Comparison of ENCODE assay signal across 16 cellular contexts in the genomic region with DNA sequence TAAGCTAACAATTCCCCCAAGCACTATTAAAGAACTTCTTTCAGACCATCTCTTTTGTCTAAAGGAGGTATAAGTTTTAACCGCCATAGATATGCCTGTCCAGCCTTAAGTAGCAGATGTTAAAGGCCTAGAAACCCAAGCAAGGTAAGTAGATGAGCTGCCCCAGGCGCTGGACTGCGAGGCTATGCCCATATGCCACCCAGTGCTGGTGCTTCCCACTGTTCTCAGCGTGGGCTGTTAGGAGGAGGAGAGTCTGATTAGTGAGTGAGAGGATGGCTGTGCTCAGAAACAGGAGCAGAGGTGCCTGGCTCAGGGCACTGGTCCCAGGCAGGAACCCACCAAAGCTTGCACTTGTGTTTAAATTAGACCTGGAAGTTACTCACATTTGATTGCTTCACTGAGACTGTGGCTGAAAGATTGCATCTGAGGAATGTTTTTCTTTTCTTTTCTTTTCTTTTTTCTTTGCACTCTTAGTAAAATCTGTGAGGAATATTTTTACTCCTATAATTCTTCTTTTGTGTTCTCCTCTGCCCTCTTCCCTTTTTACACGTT. TPM values are rescaled to one million over a fixed set of nuclear protein-coding genes. Genes with fewer than 3 reads are reported as not detected.
DNase-seq lines count a peak whose midpoint lies in the region; ATAC-seq and TF ChIP-seq lines count a peak whose summit lies in the region.
"Had no signal": no experiment of that assay in that cellular context is flagged by ENCODE, and none has a peak within 500 bp of the region (broad histone marks: within the 10 kb centered on the region; RNA-seq: fewer than 3 reads in every experiment).

No MANE protein-coding gene starts in this region.

- intact Hi-C loops in gastrocnemius medialis (cut with DNase I; ENCODE audit: low total_unique reads), result no loop called here

- no peak overlapping the region for H3K27ac ChIP-seq in fibroblast of lung (ENCODE audit: insufficient read depth, low read length)
- peak overlapping the region; percentile 27 to 79 (median 68) for H3K27ac ChIP-seq in gastrocnemius medialis

- peak overlapping the region; percentile 4 for H3K27ac Mint-ChIP-seq in activated CD8-positive, alpha-beta memory T cell treated with anti-CD3 and anti-CD28 coated beads, Interleukin-2, amount 10 ng/mL, durations not matched to agents 7 days and 5 days
- peak overlapping the region; percentile 81 for H3K27ac Mint-ChIP-seq in T-helper 17 cell

- peaks cover 36% of the 10 kb centered on the region for H3K4me1 Mint-ChIP-seq in activated CD8-positive, alpha-beta memory T cell treated with anti-CD3 and anti-CD28 coated beads, Interleukin-2, amount 10 ng/mL, durations not matched to agents 7 days and 5 days
- H3K4me1 Mint-ChIP-seq in T-helper 17 cell, result peaks cover 14% of the 10 kb centered on the region

- peaks cover 8% of the 10 kb centered on the region for H3K4me1 ChIP-seq in fibroblast of lung (ENCODE audit: control insufficient read depth, extremely low read depth, insufficient read depth, low read length)
- H3K4me1 ChIP-seq in gastrocnemius medialis, result peaks cover 36 to 43% of the 10 kb centered on the region in 2 donors

- TF ChIP-seq CTCF in fibroblast of lung (conservative IDR thresholded peaks at IDR 0.05 in 1 of 2, IDR thresholded peaks at IDR 0.05 in 1 of 2; ENCODE audit: low read depth in 1 of 2, low read length in 2 of 2), result no peak
- no peak for TF ChIP-seq CTCF in gastrocnemius medialis (IDR thresholded peaks at IDR 0.05 in 4 of 5, conservative IDR thresholded peaks at IDR 0.05 in 1 of 5)

- in situ Hi-C loops in gastrocnemius medialis (cut with MboI; ENCODE audit: low sequenced_read_pairs in 4 of 4), result no loop called here

- no peaks in the 10 kb centered on the region for H3K27me3 ChIP-seq in fibroblast of lung (ENCODE audit: control insufficient read depth, insufficient read depth, low read length)
- no peaks in the 10 kb centered on the region for H3K27me3 ChIP-seq in gastrocnemius medialis

- H3K4me3 ChIP-seq in fibroblast of lung (replicated peaks in 1 of 4; ENCODE audit: control extremely low read depth in 1 of 4, insufficient read depth in 1 of 4, low read depth in 3 of 4, low read length in 4 of 4) (no peak overlapping the region), gastrocnemius medialis (no peak overlapping the region)

- ATAC-seq in activated CD8-positive, alpha-beta memory T cell treated with anti-CD3 and anti-CD28 coated beads, Interleukin-2, amount 10 ng/mL, durations not matched to agents 7 days and 5 days, result no peak
- ATAC-seq in T-helper 17 cell (no peak), gastrocnemius medialis (peak in 1 of 2 donors; percentile 53), HG02973 (IDR thresholded peaks at IDR 0.05; ENCODE audit: unreplicated experiment) (no peak)

- H3K9me3 Mint-ChIP-seq in activated CD8-positive, alpha-beta memory T cell treated with anti-CD3 and anti-CD28 coated beads, Interleukin-2, amount 10 ng/mL, durations not matched to agents 7 days and 5 days (ENCODE audit: low read depth), result no peaks in the 10 kb centered on the region

- H3K9me3 ChIP-seq in T-helper 17 cell (ENCODE audit: control insufficient read depth, low read length, poor library complexity, severe bottlenecking) (no peaks in the 10 kb centered on the region), fibroblast of lung (ENCODE audit: control insufficient read depth, insufficient read depth, low read depth, low read length) (no peaks in the 10 kb centered on the region), gastrocnemius medialis (no peaks in the 10 kb centered on the region)

- peaks cover 48% of the 10 kb centered on the region for H3K36me3 Mint-ChIP-seq in activated CD8-positive, alpha-beta memory T cell treated with anti-CD3 and anti-CD28 coated beads, Interleukin-2, amount 10 ng/mL, durations not matched to agents 7 days and 5 days
- peaks cover 10% of the 10 kb centered on the region for H3K36me3 Mint-ChIP-seq in T-helper 17 cell (ENCODE audit: low read depth)

- H3K27me3 Mint-ChIP-seq in activated CD8-positive, alpha-beta memory T cell treated with anti-CD3 and anti-CD28 coated beads, Interleukin-2, amount 10 ng/mL, durations not matched to agents 7 days and 5 days, result no peaks in the 10 kb centered on the region
- no peaks in the 10 kb centered on the region for H3K27me3 Mint-ChIP-seq in T-helper 17 cell

- no peaks in the 10 kb centered on the region for H4K20me1 ChIP-seq in fibroblast of lung (ENCODE audit: control insufficient read depth, extremely low read depth, insufficient read depth, low read length)

- no peak for DNase-seq in activated CD8-positive, alpha-beta memory T cell treated with anti-CD3 and anti-CD28 coated beads, Interleukin-2, amount 10 ng/mL, durations not matched to agents 7 days and 5 days
- no peak for DNase-seq in activated CD8-positive, alpha-beta memory T cell treated with anti-CD3 and anti-CD28 coated beads, Interleukin-2, amount 50 U/mL, for 48 hours
- no peak for DNase-seq in T-helper 17 cell
- peak; percentile 29 to 30 for DNase-seq in fibroblast of lung (ENCODE audit: low read depth in 2 of 2)
- DNase-seq in gastrocnemius medialis, result no peak
- no peak for DNase-seq in DMS53 (lab: John Stamatoyannopoulos, UW)
- no peak for DNase-seq in stimulated activated CD4-positive, alpha-beta T cell treated with anti-CD3 and anti-CD28 coated beads, Interleukin-15, amount 100 ng/mL, for 24 hours
- DNase-seq: DMS79 treated with DMSO at 0.1 percent for 48 hours; effector CD4-positive, alpha-beta T cell; NCI-H1417; NCI-H446 treated with DMSO at 0.1 percent for 48 hours; occipital lobe; stimulated activated CD4-positive, alpha-beta T cell treated with anti-CD3 and anti-CD28 coated beads, Interleukin-12 subunit alpha, Interleukin-12 subunit beta, amount 100 ng/mL, for 4 hours had no signal

- no peak overlapping the region for H3K4me2 ChIP-seq in fibroblast of lung (ENCODE audit: extremely low read depth, insufficient read depth, low read length)

- no peak overlapping the region for H3K9ac ChIP-seq in fibroblast of lung (ENCODE audit: insufficient read depth, low read length)

- TF ChIP-seq POLR2A in gastrocnemius medialis (IDR thresholded peaks at IDR 0.05), result no peak

- CTCF ChIA-PET in activated CD8-positive, alpha-beta memory T cell treated with anti-CD3 and anti-CD28 coated beads, Interleukin-2, amount 10 ng/mL, durations not matched to agents 7 days and 5 days (lab: Charles Lee), result interaction anchor here (1.2 kb wide), 1 partner anchor 28 kb away, joined by 4 read pairs; no protein-coding TSS in a partner anchor

- no peaks in the 10 kb centered on the region for H3K79me2 ChIP-seq in fibroblast of lung (ENCODE audit: control insufficient read depth, insufficient read depth, low read length)

- H2AFZ ChIP-seq in fibroblast of lung (ENCODE audit: low read length), result no peak overlapping the region

- no peak overlapping the region for H3K4me3 Mint-ChIP-seq in activated CD8-positive, alpha-beta memory T cell treated with anti-CD3 and anti-CD28 coated beads, Interleukin-2, amount 10 ng/mL, durations not matched to agents 7 days and 5 days
- H3K4me3 Mint-ChIP-seq in T-helper 17 cell, result no peak overlapping the region

- H3K36me3 ChIP-seq in fibroblast of lung (ENCODE audit: control insufficient read depth, insufficient read depth, low read length), result peaks cover 9% of the 10 kb centered on the region
- H3K36me3 ChIP-seq in gastrocnemius medialis, result peaks cover 0 to 59% of the 10 kb centered on the region in 2 donors

RNA-seq across cellular contexts. Expression of a gene that starts 32.2 kb away (rescaled TPM):
- under 1 TPM in 1 of 2 experiments, not detected in 1; 0.07 TPM for total RNA-seq in activated CD8-positive, alpha-beta memory T cell treated with anti-CD3 and anti-CD28 coated beads, Interleukin-2, amount 10 ng/mL, durations not matched to agents 7 days and 5 days
- total RNA-seq in T-helper 17 cell (not detected), fibroblast of lung (5.1 and 8.6 TPM in 2 replicates), gastrocnemius medialis (1 to 10 TPM in 2 of 4 donors, under 1 TPM in 2; 0.16 to 3.8 (median 1.8) TPM)
- 4.0 and 6.3 TPM in 2 replicates for polyA plus RNA-seq in fibroblast of lung
- polyA plus RNA-seq in fibroblast of lung (2012), result 3.0 and 4.4 TPM in 2 replicates
- polyA minus RNA-seq in fibroblast of lung (ENCODE audit: low replicate concordance), result 8.0 and 10.1 TPM in 2 replicates
- total RNA-seq: astrocyte; T-helper 2 cell treated with Interferon-gamma antibody and Interleukin-4, amounts not matched to agents 100 ng/mL and 5 ng/mL, for 36 hours had no signal

RNA-seq across cellular contexts. Expression of a gene that starts 55.7 kb away (rescaled TPM):
- 10 to 100 TPM; 29.8 to 35.5 TPM for total RNA-seq in activated CD8-positive, alpha-beta memory T cell treated with anti-CD3 and anti-CD28 coated beads, Interleukin-2, amount 10 ng/mL, durations not matched to agents 7 days and 5 days
- total RNA-seq in T-helper 17 cell (10 to 100 TPM; 71.5 to 73.2 TPM), fibroblast of lung (50.0 and 50.6 TPM in 2 replicates), gastrocnemius medialis (10 to 100 TPM; 33.2 to 61.8 (median 45.1) TPM)
- polyA plus RNA-seq in fibroblast of lung, result 18.2 and 18.7 TPM in 2 replicates
- polyA plus RNA-seq in fibroblast of lung (2012), result 22.5 and 25.1 TPM in 2 replicates
- polyA minus RNA-seq in fibroblast of lung (ENCODE audit: low replicate concordance), result 19.8 and 31.7 TPM in 2 replicates

Comparison
In these comparisons a context has a peak if more than half of its experiments do, and no peak if none do; other contexts are left out.
1. DNase-seq: peak in fibroblast of lung (2 of 2); none in activated CD8-positive, alpha-beta memory T cell treated with anti-CD3 and anti-CD28 coated beads, Interleukin-2, amount 10 ng/mL, durations not matched to agents 7 days and 5 days (single experiment), activated CD8-positive, alpha-beta memory T cell treated with anti-CD3 and anti-CD28 coated beads, Interleukin-2, amount 50 U/mL, for 48 hours (single experiment), T-helper 17 cell (0 of 3), gastrocnemius medialis (0 of 2), DMS53 (single experiment) and stimulated activated CD4-positive, alpha-beta T cell treated with anti-CD3 and anti-CD28 coated beads, Interleukin-15, amount 100 ng/mL, for 24 hours (single experiment).